ENCODE assay signal across 14 cellular contexts in the genomic region with DNA sequence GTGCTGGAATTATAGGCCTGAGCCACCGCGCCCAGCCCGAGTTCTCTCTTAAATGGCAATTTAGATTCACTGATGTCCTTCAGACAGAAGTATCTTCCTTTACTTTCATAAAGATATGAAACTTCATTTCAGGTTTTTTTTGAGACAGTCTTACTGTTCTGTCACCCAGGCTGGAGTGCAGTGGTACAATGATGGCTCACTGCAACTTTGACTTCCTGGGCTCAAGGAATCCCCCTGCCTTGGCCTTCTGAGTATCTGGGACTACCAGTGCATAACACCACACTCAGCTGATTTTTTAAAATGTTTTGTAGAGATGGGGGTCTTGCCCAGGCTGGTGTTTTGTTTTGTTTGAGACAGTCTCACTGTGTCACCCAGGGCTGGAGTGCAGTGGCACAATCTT.
"Had no signal": no experiment of that assay in that cellular context is flagged by ENCODE, and none has a peak within 500 bp of the region (broad histone marks: within the 10 kb centered on the region; RNA-seq: fewer than 3 reads in every experiment).

No MANE protein-coding gene starts in this region.

- H3K9me3 ChIP-seq: tibial nerve had no signal

- H2AFZ ChIP-seq: neural progenitor cell, parathyroid adenoma had no signal

- H3K27ac ChIP-seq: brain microvascular endothelial cell, neural progenitor cell, parathyroid adenoma, skin epidermis, tibial nerve had no signal

- DNase-seq: activated CD4-positive, alpha-beta memory T cell treated with anti-CD3 and anti-CD28 coated beads, Interleukin-2, amount 10 ng/mL, durations not matched to agents 7 days and 5 days; activated CD4-positive, alpha-beta T cell treated with anti-CD3 and anti-CD28 coated beads for 1 hour; brain microvascular endothelial cell; cerebellar nuclear complex; dermis blood vessel endothelial cell; endodermal cell; erythroblast; hippocampal formation; stimulated activated CD4-positive, alpha-beta T cell treated with anti-CD3 and anti-CD28 coated beads, Interleukin-4, amount 100 ng/mL, for 4 hours; T-helper 9 cell had no signal

- H3K4me2 ChIP-seq: neural progenitor cell had no signal

- H3K79me2 ChIP-seq: parathyroid adenoma had no signal

- H3K4me1 ChIP-seq: neural progenitor cell, parathyroid adenoma had no signal

- H3K36me3 ChIP-seq: neural progenitor cell had no signal

- H3K4me3 ChIP-seq: neural progenitor cell, skin epidermis, tibial nerve had no signal
